In genomic region chr7:77450054-77450453, GRCh38 we compare ENCODE assay signal across 21 cellular contexts. TPM values are rescaled to one million over a fixed set of nuclear protein-coding genes. Genes with fewer than 3 reads are reported as not detected.
A peak's percentile ranks its signal among the peaks of the same experiment; 100 is the strongest.
DNase-seq lines count a peak whose midpoint lies in the region; TF ChIP-seq lines count a peak whose summit lies in the region.
"Had no signal": no experiment of that assay in that cellular context is flagged by ENCODE, and none has a peak within 500 bp of the region (broad histone marks: within the 10 kb centered on the region; RNA-seq: fewer than 3 reads in every experiment).

No MANE protein-coding gene starts in this region.

- POLR2A ChIA-PET in activated CD4-positive, alpha-beta memory T cell treated with anti-CD3 and anti-CD28 coated beads, Interleukin-2, amount 10 ng/mL, durations not matched to agents 7 days and 5 days (lab: Charles Lee), result no interaction called here

- H3K4me2 ChIP-seq in GM23248 (ENCODE audit: unreplicated experiment), result peak overlapping the region; percentile 44

- peaks cover 5% of the 10 kb centered on the region for H3K27me3 Mint-ChIP-seq in activated CD4-positive, alpha-beta memory T cell treated with anti-CD3 and anti-CD28 coated beads, Interleukin-2, amount 10 ng/mL, durations not matched to agents 7 days and 5 days

- WGBS in GM23248 (ENCODE audit: low coverage in 1 of 2, low lambda C conversion rate in 2 of 2, missing lambda C conversion rate in 2 of 2), 2 experiments, result 26% methylated on average over 1 of the region's 1 CpG

- H4K20me1 ChIP-seq in GM23248 (ENCODE audit: insufficient read depth), result no peaks in the 10 kb centered on the region

- no peak overlapping the region for H3K27ac Mint-ChIP-seq in activated CD4-positive, alpha-beta memory T cell treated with anti-CD3 and anti-CD28 coated beads, Interleukin-2, amount 10 ng/mL, durations not matched to agents 7 days and 5 days
- H3K27ac Mint-ChIP-seq: progenitor cell of endocrine pancreas had no signal

- H3K9ac ChIP-seq in GM23248, result no peak overlapping the region

- H3K36me3 ChIP-seq in GM23248 (ENCODE audit: low read depth) (no peaks in the 10 kb centered on the region), SJSA1 (no peaks in the 10 kb centered on the region)
- H3K36me3 ChIP-seq: BE2C, colonic mucosa, esophagus squamous epithelium, stomach, transverse colon had no signal

- no peak for TF ChIP-seq CTCF in fibroblast of pulmonary artery (IDR thresholded peaks at IDR 0.05; ENCODE audit: low read length, missing control alignments)

- H3K27ac ChIP-seq in GM23248, result no peak overlapping the region
- 0 out of 2 replicates have a peak overlapping the region, but pooled peaks have one; percentile 15 for H3K27ac ChIP-seq in SJSA1
- peak overlapping the region; percentile 23 for H3K27ac ChIP-seq in substantia nigra (ENCODE audit: low read depth, low read length, poor library complexity, severe bottlenecking)
- H3K27ac ChIP-seq: colonic mucosa, esophagus squamous epithelium, stomach, transverse colon had no signal

- peaks cover 27% of the 10 kb centered on the region for H3F3A ChIP-seq in GM23248 (ENCODE audit: insufficient read depth)

- H3K9me3 Mint-ChIP-seq in activated CD4-positive, alpha-beta memory T cell treated with anti-CD3 and anti-CD28 coated beads, Interleukin-2, amount 10 ng/mL, durations not matched to agents 7 days and 5 days, result no peaks in the 10 kb centered on the region

- in situ Hi-C loops in GM23248 (cut with MboI), result no loop called here

- CTCF ChIA-PET in activated CD4-positive, alpha-beta memory T cell treated with anti-CD3 and anti-CD28 coated beads, Interleukin-2, amount 10 ng/mL, durations not matched to agents 7 days and 5 days (lab: Charles Lee), result no interaction called here

- no peaks in the 10 kb centered on the region for H3K79me2 ChIP-seq in GM23248 (ENCODE audit: insufficient read depth)

- H3K9me3 ChIP-seq in GM23248 (ENCODE audit: low read depth) (no peaks in the 10 kb centered on the region), SJSA1 (replicated peaks) (no peaks in the 10 kb centered on the region)
- H3K9me3 ChIP-seq: BE2C, colonic mucosa, esophagus squamous epithelium, stomach, transverse colon had no signal

- DNase-seq in GM23248 (peak; percentile 66), SJSA1 (ENCODE audit: low read depth in 1 of 2, low spot score in 2 of 2) (peak in 1 of 2 experiments; percentile 29), fibroblast of pulmonary artery (ENCODE audit: low read depth) (peak; percentile 28), substantia nigra (lab: John Stamatoyannopoulos, UW) (no peak), T1000 (lab: John Stamatoyannopoulos, UW) (no peak), T-helper 1 cell (no peak)
- no peak for DNase-seq in activated CD4-positive, alpha-beta memory T cell treated with anti-CD3 and anti-CD28 coated beads, Interleukin-2, amount 10 ng/mL, durations not matched to agents 7 days and 5 days
- DNase-seq in activated CD4-positive, alpha-beta T cell treated with anti-CD3 and anti-CD28 coated beads, Interleukin-2, amount 50 U/mL, for 1 hour, result no peak
- DNase-seq: activated gamma-delta T cell treated with Interleukin-2 at 50 U/mL for 16 hours, BE2C, colonic mucosa, DMS153, esophagus squamous epithelium, GDM1, Kasumi-1, NCI-H187, NCI-H2171 treated with DMSO at 0.1 percent for 48 hours, NCI-H69, stomach, transverse colon had no signal

- no peaks in the 10 kb centered on the region for H3K27me3 ChIP-seq in GM23248 (replicated peaks; ENCODE audit: insufficient read depth)
- no peaks in the 10 kb centered on the region for H3K27me3 ChIP-seq in SJSA1 (replicated peaks)
- H3K27me3 ChIP-seq: colonic mucosa, esophagus squamous epithelium, stomach, transverse colon had no signal

- H3K4me3 Mint-ChIP-seq in activated CD4-positive, alpha-beta memory T cell treated with anti-CD3 and anti-CD28 coated beads, Interleukin-2, amount 10 ng/mL, durations not matched to agents 7 days and 5 days, result no peak overlapping the region

- no peaks in the 10 kb centered on the region for H3K9me2 ChIP-seq in GM23248 (ENCODE audit: insufficient read depth)

- no peak overlapping the region for H2AFZ ChIP-seq in GM23248

- H3K4me1 ChIP-seq in GM23248 (ENCODE audit: insufficient read depth), result peaks cover 28% of the 10 kb centered on the region
- peaks cover 20% of the 10 kb centered on the region for H3K4me1 ChIP-seq in SJSA1 (replicated peaks)
- H3K4me1 ChIP-seq: BE2C, colonic mucosa had no signal

- H3K36me3 Mint-ChIP-seq in activated CD4-positive, alpha-beta memory T cell treated with anti-CD3 and anti-CD28 coated beads, Interleukin-2, amount 10 ng/mL, durations not matched to agents 7 days and 5 days (ENCODE audit: low read depth), result no peaks in the 10 kb centered on the region

- no peak overlapping the region for H3K4me3 ChIP-seq in GM23248
- no peak overlapping the region for H3K4me3 ChIP-seq in SJSA1
- no peak overlapping the region for H3K4me3 ChIP-seq in fibroblast of pulmonary artery (replicated peaks; ENCODE audit: low read depth, low read length)
- H3K4me3 ChIP-seq: colonic mucosa, esophagus squamous epithelium, stomach, transverse colon had no signal

- peaks cover 4% of the 10 kb centered on the region for H3K4me1 Mint-ChIP-seq in activated CD4-positive, alpha-beta memory T cell treated with anti-CD3 and anti-CD28 coated beads, Interleukin-2, amount 10 ng/mL, durations not matched to agents 7 days and 5 days

RNA-seq across cellular contexts. Expression of gene GSAP, which starts 33.9 kb away (rescaled TPM):
- total RNA-seq in GM23248 (2014; rRNA removed; shearing (Covaris generic)), result 4.3 and 5.2 TPM in 2 replicates
- polyA plus RNA-seq in GM23248 (2016; fragmentation: Nextera tagmentation; extraction: Ambion mirVana), result 4.1 and 4.2 TPM in 2 replicates
- 3.7 and 5.0 TPM in 2 replicates for total RNA-seq in SJSA1 (2014; rRNA removed; shearing (Covaris generic))
- 1 to 10 TPM; 5.9 to 6.6 TPM for total RNA-seq in activated CD4-positive, alpha-beta memory T cell treated with anti-CD3 and anti-CD28 coated beads, Interleukin-2, amount 10 ng/mL, durations not matched to agents 7 days and 5 days

Comparison
In these comparisons a context has a peak if more than half of its experiments do, and no peak if none do; other contexts are left out.
1. DNase-seq: peak in GM23248 (single experiment) and fibroblast of pulmonary artery (single experiment); none in substantia nigra (0 of 49), activated CD4-positive, alpha-beta memory T cell treated with anti-CD3 and anti-CD28 coated beads, Interleukin-2, amount 10 ng/mL, durations not matched to agents 7 days and 5 days (single experiment), T1000 (single experiment), T-helper 1 cell (0 of 5) and activated CD4-positive, alpha-beta T cell treated with anti-CD3 and anti-CD28 coated beads, Interleukin-2, amount 50 U/mL, for 1 hour (single experiment).